15 cellular contexts compared by ENCODE assay signal in the genomic region with DNA sequence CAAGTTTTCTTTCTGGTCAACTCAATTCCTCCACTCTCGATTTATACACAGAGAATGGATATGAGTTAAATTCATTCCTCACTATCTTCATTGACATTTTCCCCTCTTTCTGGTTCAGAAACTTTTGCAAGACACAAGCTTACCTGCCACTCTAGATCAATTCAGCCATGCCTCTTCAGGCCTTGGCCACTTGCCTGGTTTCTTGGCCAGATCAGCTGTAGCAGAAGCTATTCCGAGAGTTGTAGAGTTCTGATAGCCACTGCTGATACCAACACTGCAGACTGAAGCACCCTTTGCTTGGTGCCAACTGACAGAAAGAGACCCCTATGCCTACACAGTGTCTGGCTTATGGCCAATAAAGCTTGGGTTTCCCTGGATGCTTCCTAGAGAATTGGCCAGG.
"Had no signal": no experiment of that assay in that cellular context is flagged by ENCODE, and none has a peak within 500 bp of the region (broad histone marks: within the 10 kb centered on the region; RNA-seq: fewer than 3 reads in every experiment).

No MANE protein-coding gene starts in this region.

- DNase-seq: effector memory CD8-positive, alpha-beta T cell; gastrocnemius medialis; heart right ventricle; hypothalamus; kidney glomerular epithelial cell; mucosa of descending colon; natural killer cell; right cardiac atrium; small intestine; stimulated activated CD4-positive, alpha-beta T cell treated with anti-CD3 and anti-CD28 coated beads, Interleukin-12 subunit alpha, Interleukin-12 subunit beta, amount 100 ng/mL, for 4 hours; stimulated activated CD4-positive, alpha-beta T cell treated with anti-CD3 and anti-CD28 coated beads, Interleukin-2, amount 100 ng/mL, for 48 hours; stimulated activated naive CD4-positive, alpha-beta T cell treated with Interleukin-2 at 50 U/mL for 16 hours; tibial artery; upper lobe of left lung; uterus had no signal
